In genomic region chr1:1832151-1832550, GRCh38 we compare ENCODE assay signal across 1 cellular context.
TF ChIP-seq lines count a peak whose summit lies in the region.

No MANE protein-coding gene starts in this region.

TF ChIP-seq in endothelial cell of umbilical vein, 7 proteins besides CTCF, POLR2A, EP300 and RAD21:
- TF ChIP-seq POLR2AphosphoS5 (IDR thresholded peaks at IDR 0.05; ENCODE audit: insufficient read depth, low read depth, low read length) (peak; percentile 8), GATA2 (IDR thresholded peaks at IDR 0.05; ENCODE audit: insufficient read depth, insufficient read length, low read depth, low read length) (no peak)
TF ChIP-seq in endothelial cell of umbilical vein: peak in this region for 1.
